ENCODE assay signal across 10 cellular contexts in genomic region chr10:124387078-124387874, GRCh38. TPM values are rescaled to one million over a fixed set of nuclear protein-coding genes. Genes with fewer than 3 reads are reported as not detected.
A peak's percentile ranks its signal among the peaks of the same experiment; 100 is the strongest.
DNase-seq lines count a peak whose midpoint lies in the region; ATAC-seq and TF ChIP-seq lines count a peak whose summit lies in the region.
"Had no signal": no experiment of that assay in that cellular context is flagged by ENCODE, and none has a peak within 500 bp of the region (broad histone marks: within the 10 kb centered on the region; RNA-seq: fewer than 3 reads in every experiment).

No MANE protein-coding gene starts in this region.

- peak overlapping the region; percentile 49 for H3K27ac Mint-ChIP-seq in activated CD4-positive, alpha-beta memory T cell treated with anti-CD3 and anti-CD28 coated beads for 36 hours
- H3K27ac Mint-ChIP-seq in activated CD4-positive, alpha-beta memory T cell treated with anti-CD3 and anti-CD28 coated beads, Interleukin-2, amount 10 ng/mL, durations not matched to agents 7 days and 5 days, result no peak overlapping the region
- H3K27ac Mint-ChIP-seq: activated T-helper 1 cell treated with anti-CD3 and anti-CD28 coated beads, Interleukin-12 subunit alpha, Interleukin-12 subunit beta, Interleukin-2, Interleukin-4 antibody, amounts not matched to agents 30 ng/mL and 10 ng/mL and 1 ng/mL, durations not matched to agents 14 hours and 24 hours and 36 hours had no signal

- H3K9me3 Mint-ChIP-seq in activated CD4-positive, alpha-beta memory T cell treated with anti-CD3 and anti-CD28 coated beads for 36 hours, result no peaks in the 10 kb centered on the region
- no peaks in the 10 kb centered on the region for H3K9me3 Mint-ChIP-seq in activated CD4-positive, alpha-beta memory T cell treated with anti-CD3 and anti-CD28 coated beads, Interleukin-2, amount 10 ng/mL, durations not matched to agents 7 days and 5 days
- H3K9me3 Mint-ChIP-seq: activated T-helper 1 cell treated with anti-CD3 and anti-CD28 coated beads, Interleukin-12 subunit alpha, Interleukin-12 subunit beta, Interleukin-2, Interleukin-4 antibody, amounts not matched to agents 30 ng/mL and 10 ng/mL and 1 ng/mL, durations not matched to agents 14 hours and 24 hours and 36 hours had no signal

- peak; percentile 34 for TF ChIP-seq RAD21 in Ishikawa (IDR thresholded peaks at IDR 0.05; ENCODE audit: low read depth)

- DNase-seq in activated CD4-positive, alpha-beta memory T cell treated with anti-CD3 and anti-CD28 coated beads for 36 hours, result no peak
- DNase-seq in activated CD4-positive, alpha-beta memory T cell treated with anti-CD3 and anti-CD28 coated beads, Interleukin-2, amount 10 ng/mL, durations not matched to agents 7 days and 5 days, result no peak
- DNase-seq in epithelial cell of esophagus (ENCODE audit: low read depth) (no peak), sigmoid colon (peak; percentile 58), T-helper 1 cell (no peak)
- DNase-seq: AML-193 had no signal

- peaks cover 4% of the 10 kb centered on the region for H3K27me3 Mint-ChIP-seq in activated CD4-positive, alpha-beta memory T cell treated with anti-CD3 and anti-CD28 coated beads for 36 hours
- peaks cover 4% of the 10 kb centered on the region for H3K27me3 Mint-ChIP-seq in activated CD4-positive, alpha-beta memory T cell treated with anti-CD3 and anti-CD28 coated beads, Interleukin-2, amount 10 ng/mL, durations not matched to agents 7 days and 5 days

- peaks cover 3% of the 10 kb centered on the region for H3K4me1 Mint-ChIP-seq in activated CD4-positive, alpha-beta memory T cell treated with anti-CD3 and anti-CD28 coated beads for 36 hours (ENCODE audit: low read depth)
- H3K4me1 Mint-ChIP-seq in activated CD4-positive, alpha-beta memory T cell treated with anti-CD3 and anti-CD28 coated beads, Interleukin-2, amount 10 ng/mL, durations not matched to agents 7 days and 5 days, result peaks cover 1% of the 10 kb centered on the region

- H3K4me3 ChIP-seq in epithelial cell of esophagus (ENCODE audit: low read length) (no peak overlapping the region), sigmoid colon (no peak overlapping the region)

- no peak for TF ChIP-seq EP300 in Ishikawa (IDR thresholded peaks at IDR 0.05; ENCODE audit: borderline replicate concordance)
- TF ChIP-seq EP300 in sigmoid colon (IDR thresholded peaks at IDR 0.05), result no peak

- CTCF ChIA-PET in activated CD4-positive, alpha-beta memory T cell treated with anti-CD3 and anti-CD28 coated beads for 36 hours (lab: Charles Lee), result interaction anchor here (8.5 kb wide), 1 partner anchor 391 kb away, joined by 241 read pairs; no protein-coding TSS in a partner anchor
- CTCF ChIA-PET in activated CD4-positive, alpha-beta memory T cell treated with anti-CD3 and anti-CD28 coated beads, Interleukin-2, amount 10 ng/mL, durations not matched to agents 7 days and 5 days (lab: Charles Lee), result interaction anchor here (0.8 to 4.6 kb wide), 3 partner anchors 16 to 392 kb away, joined by 3 to 164 read pairs (median 3); no protein-coding TSS in a partner anchor

- 73 to 81% methylated on average over 10 of the region's 10 CpGs for WGBS in sigmoid colon, 2 donors

- no peaks in the 10 kb centered on the region for H3K36me3 Mint-ChIP-seq in activated CD4-positive, alpha-beta memory T cell treated with anti-CD3 and anti-CD28 coated beads for 36 hours
- H3K36me3 Mint-ChIP-seq in activated CD4-positive, alpha-beta memory T cell treated with anti-CD3 and anti-CD28 coated beads, Interleukin-2, amount 10 ng/mL, durations not matched to agents 7 days and 5 days (ENCODE audit: low read depth), result no peaks in the 10 kb centered on the region

- H3K4me3 Mint-ChIP-seq in activated CD4-positive, alpha-beta memory T cell treated with anti-CD3 and anti-CD28 coated beads for 36 hours, result no peak overlapping the region
- H3K4me3 Mint-ChIP-seq in activated CD4-positive, alpha-beta memory T cell treated with anti-CD3 and anti-CD28 coated beads, Interleukin-2, amount 10 ng/mL, durations not matched to agents 7 days and 5 days, result no peak overlapping the region
- H3K4me3 Mint-ChIP-seq: activated T-helper 1 cell treated with anti-CD3 and anti-CD28 coated beads, Interleukin-12 subunit alpha, Interleukin-12 subunit beta, Interleukin-2, Interleukin-4 antibody, amounts not matched to agents 30 ng/mL and 10 ng/mL and 1 ng/mL, durations not matched to agents 14 hours and 24 hours and 36 hours had no signal

- no peaks in the 10 kb centered on the region for H3K9me3 ChIP-seq in sigmoid colon

- peaks cover 0 to 15% (median 11%) of the 10 kb centered on the region in 4 donors for H3K4me1 ChIP-seq in sigmoid colon

- TF ChIP-seq POLR2A in sigmoid colon (IDR thresholded peaks at IDR 0.05), result no peak

- intact Hi-C loops in activated CD4-positive, alpha-beta memory T cell treated with anti-CD3 and anti-CD28 coated beads for 36 hours (cut with micrococcal nuclease), result loop anchor here (10.0 kb wide), 2 partner anchors 92 to 802 kb away; no protein-coding TSS in a partner anchor
- intact Hi-C loops in sigmoid colon (cut with DNase I), result loop anchor here (5.0 kb wide), 2 partner anchors 130 to 805 kb away; no protein-coding TSS in a partner anchor

- no peaks in the 10 kb centered on the region for H3K36me3 ChIP-seq in sigmoid colon

- TF ChIP-seq CTCF in epithelial cell of esophagus (IDR thresholded peaks at IDR 0.05; ENCODE audit: insufficient read depth, low read depth, low read length, missing control alignments) (peak; percentile 21), sigmoid colon (IDR thresholded peaks at IDR 0.05) (no peak)

- H3K27me3 ChIP-seq in sigmoid colon, result peaks cover 0 to 2% (median 0%) of the 10 kb centered on the region in 3 donors

- POLR2A ChIA-PET in activated CD4-positive, alpha-beta memory T cell treated with anti-CD3 and anti-CD28 coated beads for 36 hours (lab: Charles Lee), result no interaction called here
- POLR2A ChIA-PET in activated CD4-positive, alpha-beta memory T cell treated with anti-CD3 and anti-CD28 coated beads, Interleukin-2, amount 10 ng/mL, durations not matched to agents 7 days and 5 days (lab: Charles Lee), result no interaction called here

- no peak overlapping the region for H3K27ac ChIP-seq in sigmoid colon

- no peak for ATAC-seq in GM21576 (IDR thresholded peaks at IDR 0.05; ENCODE audit: unreplicated experiment)
- ATAC-seq in HG02678 (IDR thresholded peaks at IDR 0.05; ENCODE audit: unreplicated experiment), result no peak

TF ChIP-seq in Ishikawa, 13 proteins besides CTCF, POLR2A, EP300 and RAD21:
- no peak for TF ChIP-seq YY1 (IDR thresholded peaks at IDR 0.05; ENCODE audit: low read depth)
- no peak for TF ChIP-seq ZBTB7A (IDR thresholded peaks at IDR 0.05; ENCODE audit: low read depth)
- TF ChIP-seq CEBPB (IDR thresholded peaks at IDR 0.05), result no peak
- TF ChIP-seq USF1 (IDR thresholded peaks at IDR 0.05), result no peak
- TF ChIP-seq FOXM1 (IDR thresholded peaks at IDR 0.05; ENCODE audit: borderline replicate concordance, low read depth), result no peak
- TF ChIP-seq EGR1 (IDR thresholded peaks at IDR 0.05), result no peak
- no peak for TF ChIP-seq TEAD4 (IDR thresholded peaks at IDR 0.05)
- TF ChIP-seq REST (IDR thresholded peaks at IDR 0.05; ENCODE audit: low read depth), result no peak
- no peak for TF ChIP-seq MAX (IDR thresholded peaks at IDR 0.05)
- no peak for TF ChIP-seq TAF1 (IDR thresholded peaks at IDR 0.05; ENCODE audit: low read depth)
- TF ChIP-seq CREB1 (IDR thresholded peaks at IDR 0.05; ENCODE audit: low read depth), result no peak
- no peak for TF ChIP-seq NFIC (IDR thresholded peaks at IDR 0.05)
- TF ChIP-seq TCF12 (IDR thresholded peaks at IDR 0.05; ENCODE audit: low read depth), result no peak

RNA-seq across cellular contexts. Expression of gene OAT, which starts 31.4 kb away (rescaled TPM):
- total RNA-seq in activated CD4-positive, alpha-beta memory T cell treated with anti-CD3 and anti-CD28 coated beads for 36 hours, result 10 to 100 TPM; 34.6 to 38.1 TPM
- total RNA-seq in activated CD4-positive, alpha-beta memory T cell treated with anti-CD3 and anti-CD28 coated beads, Interleukin-2, amount 10 ng/mL, durations not matched to agents 7 days and 5 days, result 10 to 100 TPM; 20.7 to 21.3 TPM
- total RNA-seq in sigmoid colon, result 100 to 1,000 TPM; 117 to 147 (median 131) TPM
- polyA plus RNA-seq in sigmoid colon, result 10 to 100 TPM; 37.9 to 82.8 (median 54.7) TPM
